8 cellular contexts compared by ENCODE assay signal in genomic region chr14:67358914-67359313, GRCh38. TPM values are rescaled to one million over a fixed set of nuclear protein-coding genes. Genes with fewer than 3 reads are reported as not detected.
DNase-seq lines count a peak whose midpoint lies in the region; ATAC-seq and TF ChIP-seq lines count a peak whose summit lies in the region.

No MANE protein-coding gene starts in this region.

- ATAC-seq in HG03108 (IDR thresholded peaks at IDR 0.05; ENCODE audit: unreplicated experiment): no peak

- DNase-seq in NCI-H128 (lab: John Stamatoyannopoulos, UW; ENCODE audit: unreplicated experiment) (peak; percentile 3), nephron progenitor cell (no peak), kidney glomerular epithelial cell (lab: John Stamatoyannopoulos, UW) (no peak), DMS153 treated with DMSO at 0.1 percent for 48 hours (lab: John Stamatoyannopoulos, UW; ENCODE audit: unreplicated experiment) (no peak)
- DNase-seq in central memory CD4-positive, alpha-beta T cell: no peak

- WGBS in ectodermal cell, 2 experiments: 1 to 3% methylated on average over 10 of the region's 10 CpGs

- peaks cover 3% of the 10 kb centered on the region for H3K36me3 Mint-ChIP-seq in nephron progenitor cell (ENCODE audit: low read depth)

- H3K4me1 Mint-ChIP-seq in nephron progenitor cell: peaks cover 69% of the 10 kb centered on the region

- no peaks in the 10 kb centered on the region for H3K9me3 Mint-ChIP-seq in nephron progenitor cell

- H3K27me3 Mint-ChIP-seq in nephron progenitor cell (ENCODE audit: low read depth, poor library complexity): no peaks in the 10 kb centered on the region

- H3K4me1 ChIP-seq in ES-I3 (ENCODE audit: insufficient read depth, low read length) (0 out of 2 replicates have a peak, but pooled peaks cover 5% of the 10 kb centered on the region), ectodermal cell (ENCODE audit: control insufficient read depth, insufficient read depth, low read length) (peaks cover 22% of the 10 kb centered on the region)

- peak overlapping the region; percentile 99 for H3K27ac Mint-ChIP-seq in nephron progenitor cell

- no peak for TF ChIP-seq CTCF in nephron progenitor cell (IDR thresholded peaks at IDR 0.05)

- no peaks in the 10 kb centered on the region for H3K27me3 ChIP-seq in ectodermal cell (ENCODE audit: control insufficient read depth, insufficient read depth, low read length, poor library complexity, severe bottlenecking)

- H3K4me3 ChIP-seq in ectodermal cell (ENCODE audit: insufficient read depth, low read depth, low read length): peak overlapping the region; percentile 61

- H3K36me3 ChIP-seq in ES-I3 (ENCODE audit: insufficient read depth, low read length) (no peaks in the 10 kb centered on the region), ectodermal cell (ENCODE audit: control insufficient read depth, insufficient read depth, low read length) (no peaks in the 10 kb centered on the region)

- H3K9me3 ChIP-seq in ES-I3 (ENCODE audit: control insufficient read depth, insufficient read depth, low read length) (no peaks in the 10 kb centered on the region), ectodermal cell (ENCODE audit: control insufficient read depth, low read length) (no peaks in the 10 kb centered on the region)

- peak overlapping the region; percentile 71 for H3K9ac ChIP-seq in ES-I3 (ENCODE audit: low read depth, low read length)

- H3K4me3 Mint-ChIP-seq in nephron progenitor cell: peak overlapping the region; percentile 99

- peak overlapping the region; percentile 9 for H3K27ac ChIP-seq in ectodermal cell (ENCODE audit: insufficient read depth, low read depth, low read length, poor library complexity, severe bottlenecking)

RNA-seq across cellular contexts. Expression of gene ATP6V1D, which starts 0.7 kb away (rescaled TPM):
- 96.4 TPM for polyA plus RNA-seq in ectodermal cell (2013, experiment 1 of 4)
- polyA plus RNA-seq in ectodermal cell (2013, experiment 2 of 4): 97.7 TPM
- polyA plus RNA-seq in ectodermal cell (2013, experiment 3 of 4): 69.6 TPM
- polyA plus RNA-seq in ectodermal cell (2013, experiment 4 of 4): 78.9 TPM

RNA-seq across cellular contexts. Expression of gene EIF2S1, which starts 1.2 kb away (rescaled TPM):
- 146 TPM for polyA plus RNA-seq in ectodermal cell (2013, experiment 1 of 4)
- polyA plus RNA-seq in ectodermal cell (2013, experiment 2 of 4): 119 TPM
- 80.1 TPM for polyA plus RNA-seq in ectodermal cell (2013, experiment 3 of 4)
- 84.0 TPM for polyA plus RNA-seq in ectodermal cell (2013, experiment 4 of 4)

RNA-seq across cellular contexts. Expression of gene PLEK2, which starts 53.1 kb away (rescaled TPM):
- 0.70 TPM for polyA plus RNA-seq in ectodermal cell (2013, experiment 1 of 4)
- polyA plus RNA-seq in ectodermal cell (2013, experiment 2 of 4): 0.21 TPM
- 0.53 TPM for polyA plus RNA-seq in ectodermal cell (2013, experiment 3 of 4)
- polyA plus RNA-seq in ectodermal cell (2013, experiment 4 of 4): 0.49 TPM
